Comparison of ENCODE assay signal across 2 cellular contexts in the genomic region with DNA sequence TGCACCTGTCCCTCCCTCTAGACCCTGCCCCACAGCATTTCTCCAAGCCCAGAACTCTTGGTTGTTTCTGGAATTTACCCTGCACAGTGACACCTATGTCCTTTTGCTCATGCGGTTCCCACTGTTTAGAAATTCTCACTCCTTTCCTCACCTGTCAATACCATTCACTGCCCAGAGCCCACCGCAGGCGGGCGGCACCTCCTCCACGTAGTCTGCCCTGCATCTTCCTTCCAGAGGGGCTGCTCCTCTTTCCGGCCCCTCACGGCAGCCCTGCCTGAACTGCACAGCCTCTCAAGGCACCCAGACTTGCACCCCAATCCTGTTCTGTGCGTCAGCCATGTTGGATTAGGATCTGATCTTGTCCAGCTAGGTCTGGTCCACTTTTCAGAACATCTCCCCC. TPM values are rescaled to one million over a fixed set of nuclear protein-coding genes. Genes with fewer than 3 reads are reported as not detected.
"Had no signal": no experiment of that assay in that cellular context is flagged by ENCODE, and none has a peak within 500 bp of the region (broad histone marks: within the 10 kb centered on the region; RNA-seq: fewer than 3 reads in every experiment).

No MANE protein-coding gene starts in this region.

RNA-seq across cellular contexts. Expression of a gene that starts 51.4 kb away (rescaled TPM):
- total RNA-seq: HT-29, IMR-90 had no signal
